In the genomic region with DNA sequence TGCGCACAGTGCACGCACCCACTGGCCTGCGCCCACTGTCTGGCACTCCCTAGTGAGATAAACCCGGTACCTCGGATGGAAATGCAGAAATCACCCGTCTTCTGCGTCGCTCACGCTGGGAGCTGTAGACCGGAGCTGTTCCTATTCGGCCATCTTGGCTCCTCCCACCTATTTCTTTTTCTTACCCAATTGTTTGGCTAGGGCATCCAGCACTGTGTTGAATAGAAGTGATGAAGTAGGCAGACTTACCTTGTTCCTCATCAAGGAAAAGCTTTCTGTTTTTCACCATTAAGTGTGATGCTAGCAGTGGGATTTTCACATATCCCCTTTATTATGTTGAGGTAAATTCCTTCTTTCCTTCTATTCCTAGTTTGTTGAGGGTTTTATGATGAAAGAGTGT, we compare ENCODE assay signal across 6 cellular contexts. TPM values are rescaled to one million over a fixed set of nuclear protein-coding genes. Genes with fewer than 3 reads are reported as not detected.
"Had no signal": no experiment of that assay in that cellular context is flagged by ENCODE, and none has a peak within 500 bp of the region (broad histone marks: within the 10 kb centered on the region; RNA-seq: fewer than 3 reads in every experiment).

No MANE protein-coding gene starts in this region.

RNA-seq across cellular contexts. Expression of gene CD86, which starts 7.4 kb away (rescaled TPM):
- total RNA-seq: HepG2, HT-29, IMR-90, M059J, RPMI7951, SJCRH30 had no signal
- polyA plus RNA-seq: HepG2, IMR-90 had no signal

RNA-seq across cellular contexts. Expression of gene ILDR1, which starts 25.7 kb away (rescaled TPM):
- total RNA-seq: HepG2, IMR-90, M059J, RPMI7951, SJCRH30 had no signal
- polyA plus RNA-seq: HepG2, IMR-90 had no signal
